Comparison of ENCODE assay signal across 22 cellular contexts in the genomic region with DNA sequence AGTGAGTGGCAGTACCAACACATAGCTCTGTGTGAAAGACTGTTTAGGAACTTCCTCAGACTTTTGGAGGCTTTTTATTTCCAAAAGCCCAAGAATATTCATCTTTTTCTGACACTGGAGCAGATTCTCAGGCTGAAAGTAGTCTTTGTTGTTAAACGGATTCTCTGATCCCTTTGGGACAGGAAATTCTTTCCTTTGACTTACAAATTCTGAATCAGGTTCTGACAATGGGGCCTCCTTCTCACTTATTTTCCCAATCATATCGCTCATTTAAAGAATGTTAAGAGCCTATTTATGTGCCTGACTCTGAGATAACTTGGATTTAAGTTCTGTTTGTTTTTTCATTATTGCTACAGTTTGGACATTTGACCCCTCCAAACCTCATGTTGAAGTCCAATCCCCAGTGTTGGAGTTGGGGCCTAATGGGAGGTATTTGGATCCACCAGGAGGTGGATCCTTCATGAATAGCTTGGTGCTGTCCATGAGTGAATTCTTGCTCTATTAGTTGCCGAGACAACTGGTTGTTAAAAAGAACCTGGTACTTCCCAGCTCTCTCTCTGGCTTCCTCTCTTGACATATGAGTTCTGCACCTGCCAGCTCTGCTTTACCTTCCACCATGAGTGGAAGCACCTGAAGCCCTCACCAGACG. TPM values are rescaled to one million over a fixed set of nuclear protein-coding genes. Genes with fewer than 3 reads are reported as not detected.
DNase-seq lines count a peak whose midpoint lies in the region; ATAC-seq and TF ChIP-seq lines count a peak whose summit lies in the region.
"Had no signal": no experiment of that assay in that cellular context is flagged by ENCODE, and none has a peak within 500 bp of the region (broad histone marks: within the 10 kb centered on the region; RNA-seq: fewer than 3 reads in every experiment).

No MANE protein-coding gene starts in this region.

- no peak overlapping the region for H3K4me3 ChIP-seq in Caco-2 (ENCODE audit: low read depth, low read length)
- H3K4me3 ChIP-seq in GM23338, result peak overlapping the region; percentile 6; the same call in 1 of the 2 replicates
- H3K4me3 ChIP-seq in HUES64 (ENCODE audit: low read length), result no peak overlapping the region
- H3K4me3 ChIP-seq in iPS-20b (ENCODE audit: low read length), result peak overlapping the region; percentile 19; the same call in 1 of the 2 replicates
- H3K4me3 ChIP-seq: BLaER1 treated with 17β-estradiol and CSF1 and Interleukin-3, amounts not matched to agents 10 nM and 100 nM had no signal

- H3K27ac Mint-ChIP-seq in Caco-2 (ENCODE audit: unreplicated experiment) (peak overlapping the region; percentile 20), GM23338 (peak overlapping the region; percentile 27; the same call in 1 of the 2 replicates)
- H3K27ac Mint-ChIP-seq: CD4-positive, alpha-beta T cell had no signal

- H4K20me1 ChIP-seq in GM23338 (replicated peaks; ENCODE audit: insufficient read depth), result no peaks in the 10 kb centered on the region

- TF ChIP-seq CTCF in Caco-2 (IDR thresholded peaks at IDR 0.05; ENCODE audit: insufficient read depth in 1 of 2, low read depth in 1 of 2, low read length in 1 of 2, severe bottlenecking in 1 of 2, unreplicated experiment in 1 of 2) (no peak), GM23338 (conservative IDR thresholded peaks at IDR 0.05; ENCODE audit: low read depth in 2 of 2) (no peak)

- H3K36me3 Mint-ChIP-seq in Caco-2 (ENCODE audit: insufficient read depth, unreplicated experiment) (peaks cover 9% of the 10 kb centered on the region), GM23338 (ENCODE audit: low read depth) (no peaks in the 10 kb centered on the region; the same call in 2 of the 3 replicates)

- H3K4me1 ChIP-seq in Caco-2 (peaks cover 28% of the 10 kb centered on the region), GM23338 (ENCODE audit: insufficient read depth) (peaks cover 44% of the 10 kb centered on the region), HUES64 (ENCODE audit: insufficient read depth, low read length) (peaks cover 46% of the 10 kb centered on the region), iPS-20b (ENCODE audit: insufficient read depth, low read length) (peaks cover 44% of the 10 kb centered on the region)

- H3K27ac ChIP-seq in GM23338 (ENCODE audit: low read depth), result peak overlapping the region; percentile 76
- peak overlapping the region; percentile 74 for H3K27ac ChIP-seq in HUES64 (ENCODE audit: low read depth, low read length)
- H3K27ac ChIP-seq in iPS-20b (ENCODE audit: low read length), result no peak overlapping the region
- H3K27ac ChIP-seq: BLaER1 treated with 17β-estradiol and CSF1 and Interleukin-3, amounts not matched to agents 10 nM and 100 nM; RWPE1 had no signal

- intact Hi-C loops in Caco-2 (cut with micrococcal nuclease; ENCODE audit: unreplicated experiment), result loop anchor here (5.0 to 10.0 kb wide), 2 partner anchors 123 to 250 kb away; no protein-coding TSS in a partner anchor

- H3K4me3 Mint-ChIP-seq in Caco-2 (ENCODE audit: unreplicated experiment), result no peak overlapping the region
- H3K4me3 Mint-ChIP-seq in GM23338, result peak overlapping the region; percentile 24; the same call in 1 of the 3 replicates
- H3K4me3 Mint-ChIP-seq: CD4-positive, alpha-beta T cell had no signal

- BruUV-seq in Caco-2 (replicated peaks; lab: Mats Ljungman, UMichigan), result no TSS peak

- H3K36me3 ChIP-seq in Caco-2 (ENCODE audit: control insufficient read depth, insufficient read depth, low read length) (no peaks in the 10 kb centered on the region), GM23338 (ENCODE audit: insufficient read depth) (no peaks in the 10 kb centered on the region), HUES64 (ENCODE audit: insufficient read depth, low read length) (no peaks in the 10 kb centered on the region), iPS-20b (ENCODE audit: insufficient read depth, low read depth, low read length) (no peaks in the 10 kb centered on the region)
- H3K36me3 ChIP-seq: BLaER1 treated with 17β-estradiol and CSF1 and Interleukin-3, amounts not matched to agents 10 nM and 100 nM had no signal

- H3K4me2 ChIP-seq in GM23338, result peak overlapping the region; percentile 81
- H3K4me2 ChIP-seq: BLaER1 treated with 17β-estradiol and CSF1 and Interleukin-3, amounts not matched to agents 10 nM and 100 nM had no signal

- CTCF ChIA-PET in Caco-2 (lab: Charles Lee), result no interaction called here

- H3K9ac ChIP-seq in HUES64 (ENCODE audit: low read depth, low read length) (no peak overlapping the region), iPS-20b (ENCODE audit: low read depth, low read length) (peak overlapping the region; percentile 18; the same call in 1 of the 2 replicates)
- H3K9ac ChIP-seq: BLaER1 treated with 17β-estradiol and CSF1 and Interleukin-3, amounts not matched to agents 10 nM and 100 nM had no signal

- no peaks in the 10 kb centered on the region for H3F3A ChIP-seq in GM23338 (replicated peaks; ENCODE audit: low read depth)

- no peak for ATAC-seq in GM23338
- no peak for ATAC-seq in HG03432 (IDR thresholded peaks at IDR 0.05; ENCODE audit: unreplicated experiment)
- ATAC-seq: Panc1 had no signal

- no peaks in the 10 kb centered on the region for H3K9me3 Mint-ChIP-seq in Caco-2 (ENCODE audit: unreplicated experiment)
- H3K9me3 Mint-ChIP-seq in GM23338, result no peaks in the 10 kb centered on the region; the same call in 2 of the 3 replicates
- H3K9me3 Mint-ChIP-seq: CD4-positive, alpha-beta T cell had no signal

- no peaks in the 10 kb centered on the region for H3K9me2 ChIP-seq in GM23338 (ENCODE audit: insufficient read depth)

- H3K9me3 ChIP-seq in Caco-2, result no peaks in the 10 kb centered on the region
- H3K9me3 ChIP-seq in HUES64 (ENCODE audit: insufficient read depth, low read depth, low read length), result no peaks in the 10 kb centered on the region
- no peaks in the 10 kb centered on the region for H3K9me3 ChIP-seq in iPS-20b (ENCODE audit: insufficient read depth, low read depth, low read length)

- DNase-seq in Caco-2 (peak; percentile 47 to 56), GM23338 (ENCODE audit: low spot score) (peak; percentile 68), NCI-H82 (lab: John Stamatoyannopoulos, UW) (no peak), NCI-H526 (lab: John Stamatoyannopoulos, UW) (no peak), T-helper 1 cell (no peak)
- DNase-seq: AML-193; CD4-positive, alpha-beta T cell; DMS53; Karpas-422; NCI-H1092 treated with DMSO at 0.1 percent for 48 hours; NCI-H1436; NCI-H187; NCI-H2081 treated with DMSO at 0.1 percent for 48 hours; NCI-H524; SHP77 had no signal

- H3K4me1 Mint-ChIP-seq in Caco-2 (ENCODE audit: low read depth, unreplicated experiment) (peaks cover 36% of the 10 kb centered on the region), GM23338 (peaks cover 46% of the 10 kb centered on the region)

- H3K79me2 ChIP-seq in GM23338 (replicated peaks; ENCODE audit: insufficient read depth), result peaks cover 5% of the 10 kb centered on the region

- WGBS in HUES64, result 55% methylated on average over 4 of the region's 4 CpGs

- no peaks in the 10 kb centered on the region for H3K27me3 ChIP-seq in Caco-2 (replicated peaks; ENCODE audit: control insufficient read depth, insufficient read depth, low read length)
- no peaks in the 10 kb centered on the region for H3K27me3 ChIP-seq in GM23338 (ENCODE audit: insufficient read depth)
- peaks cover 10% of the 10 kb centered on the region; the same call in 1 of the 2 replicates for H3K27me3 ChIP-seq in HUES64 (ENCODE audit: insufficient read depth, low read length)
- no peaks in the 10 kb centered on the region for H3K27me3 ChIP-seq in iPS-20b (ENCODE audit: insufficient read depth, low read length)

- H3K27me3 Mint-ChIP-seq in Caco-2 (ENCODE audit: insufficient read depth, unreplicated experiment), result no peaks in the 10 kb centered on the region
- peaks cover 9% of the 10 kb centered on the region for H3K27me3 Mint-ChIP-seq in GM23338 (ENCODE audit: insufficient read depth, low read depth, poor library complexity)

- H2AFZ ChIP-seq in GM23338, result no peak overlapping the region

- POLR2A ChIA-PET in Caco-2 (lab: Charles Lee), result no interaction called here

TF ChIP-seq in GM23338, 12 proteins besides CTCF, POLR2A, EP300 and RAD21 (continues in another document):
- peak; percentile 44; the same call in 1 of the 2 replicates for TF ChIP-seq NANOG (IDR thresholded peaks at IDR 0.05; ENCODE audit: borderline replicate concordance)

RNA-seq across cellular contexts. Expression of gene ADGRV1, which starts 4.1 kb away (rescaled TPM):
- 23.2 and 31.1 TPM in 2 replicates for total RNA-seq in Caco-2 (2022)
- total RNA-seq in GM23338 (2014; rRNA removed; shearing (Covaris generic)), result 139 and 149 TPM in 2 replicates
- polyA plus RNA-seq in GM23338 (2016; fragmentation: Nextera tagmentation; extraction: Ambion mirVana), result 39.4 and 46.1 TPM in 2 replicates
- polyA plus RNA-seq in HUES64 (2013, experiment 1 of 2), result 22.5 TPM
- polyA plus RNA-seq in HUES64 (2013, experiment 2 of 2), result 25.4 TPM
- total RNA-seq: G401 had no signal

RNA-seq across cellular contexts. Expression of gene LYSMD3, which starts 25.1 kb away (rescaled TPM):
- total RNA-seq in Caco-2 (2022), result 13.9 and 15.3 TPM in 2 replicates
- 19.1 and 19.6 TPM in 2 replicates for total RNA-seq in GM23338 (2014; rRNA removed; shearing (Covaris generic))
- polyA plus RNA-seq in GM23338 (2016; fragmentation: Nextera tagmentation; extraction: Ambion mirVana), result 8.6 and 10.7 TPM in 2 replicates
- polyA plus RNA-seq in HUES64 (2013, experiment 1 of 2), result 8.4 TPM
- 10.1 TPM for polyA plus RNA-seq in HUES64 (2013, experiment 2 of 2)

Comparison
In these comparisons a context has a peak if more than half of its experiments do, and no peak if none do; other contexts are left out.
1. DNase-seq: peak in Caco-2 (2 of 2) and GM23338 (single experiment); none in NCI-H82 (single experiment), NCI-H526 (0 of 2) and T-helper 1 cell (0 of 5).
2. H3K4me3 ChIP-seq: peak in GM23338 (single experiment) and iPS-20b (single experiment); none in Caco-2 (single experiment) and HUES64 (single experiment).